11 cellular contexts compared by ENCODE assay signal in the genomic region with DNA sequence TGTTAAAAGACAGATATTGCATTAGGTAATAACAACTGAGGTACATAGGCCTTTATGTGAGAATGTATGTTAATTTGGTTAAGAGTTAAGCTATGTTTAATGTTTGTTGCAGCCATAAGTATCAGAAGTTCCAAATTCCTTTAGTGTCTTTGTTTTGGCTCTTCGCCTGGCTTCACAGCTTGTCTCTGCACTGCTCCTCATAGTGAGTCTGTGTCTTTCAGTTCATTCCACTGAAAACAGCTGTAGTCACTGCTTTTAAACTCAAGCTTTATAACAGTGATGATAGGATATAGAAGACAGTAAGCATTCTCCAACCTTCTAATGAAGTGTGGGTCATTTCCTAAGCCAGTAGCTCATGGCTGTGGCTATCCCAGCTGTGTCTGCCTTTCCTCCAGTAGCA. TPM values are rescaled to one million over a fixed set of nuclear protein-coding genes. Genes with fewer than 3 reads are reported as not detected.
DNase-seq lines count a peak whose midpoint lies in the region; ATAC-seq and TF ChIP-seq lines count a peak whose summit lies in the region.
"Not testable (repeated sequence)": the region's sequence is repeated elsewhere in the genome, so short reads cannot be mapped to it uniquely, and the experiment has no call there.
"Had no signal": no experiment of that assay in that cellular context is flagged by ENCODE, and none has a peak within 500 bp of the region (broad histone marks: within the 10 kb centered on the region; RNA-seq: fewer than 3 reads in every experiment).

No MANE protein-coding gene starts in this region.

- not testable (repeated sequence) for H3K4me3 ChIP-seq in AG10803 (ENCODE audit: low read length); astrocyte of the spinal cord (ENCODE audit: low read depth, low read length); fibroblast of mammary gland (ENCODE audit: control insufficient read depth, low read depth, low read length); cardiac muscle cell; left lung

- not testable (repeated sequence) for H3K27me3 ChIP-seq in cardiac muscle cell, left lung

- peak; percentile 25 for DNase-seq in AG10803 (ENCODE audit: low read depth)
- peak; percentile 0 for DNase-seq in LHCN-M2 (ENCODE audit: low read depth)
- DNase-seq in astrocyte of the spinal cord (ENCODE audit: low read depth, low spot score): peak; percentile 39
- peak; percentile 27 for DNase-seq in fibroblast of mammary gland (ENCODE audit: low read depth)
- peak; percentile 0 to 54 for DNase-seq in cardiac muscle cell (ENCODE audit: low read depth in 1 of 2, low spot score in 1 of 2)
- DNase-seq in left lung: not testable (repeated sequence)
- peak; percentile 0 for DNase-seq in retina

- H3K4me1 ChIP-seq in cardiac muscle cell (ENCODE audit: low read depth); left lung: not testable (repeated sequence)

- not testable (repeated sequence) for TF ChIP-seq CTCF in AG10803 (conservative IDR thresholded peaks at IDR 0.05; ENCODE audit: low read length); astrocyte of the spinal cord (IDR thresholded peaks at IDR 0.05; ENCODE audit: low read depth, low read length); fibroblast of mammary gland (conservative IDR thresholded peaks at IDR 0.05; ENCODE audit: control insufficient read depth, insufficient read depth, low read depth, low read length); cardiac muscle cell (IDR thresholded peaks at IDR 0.05; ENCODE audit: low read depth, low read length); left lung (IDR thresholded peaks at IDR 0.05)

- in situ Hi-C loops in astrocyte of the spinal cord (cut with HindIII; ENCODE audit: low sequenced_read_pairs): not testable (repeated sequence)

- H3K9me3 ChIP-seq in cardiac muscle cell (ENCODE audit: low read depth); left lung: not testable (repeated sequence)

- peak; percentile 52 for ATAC-seq in left lung

- intact Hi-C loops in left lung (cut with DNase I): not testable (repeated sequence)

- peak overlapping the region; percentile 62 for H3K27ac ChIP-seq in cardiac muscle cell
- H3K27ac ChIP-seq in left lung: not testable (repeated sequence)

- H3K36me3 ChIP-seq in cardiac muscle cell, left lung: not testable (repeated sequence)

RNA-seq across cellular contexts. Expression of gene GOLGA8O, which starts 47.5 kb away (rescaled TPM):
- 0.51 and 0.80 TPM in 2 replicates for total RNA-seq in LHCN-M2 (2014; rRNA removed)
- 0.30 TPM for polyA plus RNA-seq in LHCN-M2 (2012)
- 1.4 and 6.5 TPM in 2 replicates for total RNA-seq in cardiac muscle cell
- polyA plus RNA-seq in cardiac muscle cell: not detected in 2 replicates
- total RNA-seq in left lung: 1 to 10 TPM; 1.2 to 1.4 TPM
- total RNA-seq: A172, Calu3, HT-29 had no signal
- polyA plus RNA-seq: IgD-negative memory B cell had no signal
